16 cellular contexts compared by ENCODE assay signal in genomic region chr9:34334337-34334824, GRCh38. TPM values are rescaled to one million over a fixed set of nuclear protein-coding genes. Genes with fewer than 3 reads are reported as not detected.
DNase-seq lines count a peak whose midpoint lies in the region; FAIRE-seq and TF ChIP-seq lines count a peak whose summit lies in the region.
"Had no signal": no experiment of that assay in that cellular context is flagged by ENCODE, and none has a peak within 500 bp of the region (broad histone marks: within the 10 kb centered on the region; RNA-seq: fewer than 3 reads in every experiment).

No MANE protein-coding gene starts in this region.

- H3K9me3 ChIP-seq in endodermal cell (ENCODE audit: control insufficient read depth, low read length) (no peaks in the 10 kb centered on the region), muscle layer of colon (ENCODE audit: low read length) (no peaks in the 10 kb centered on the region), thyroid gland (no peaks in the 10 kb centered on the region)
- H3K9me3 ChIP-seq: BLaER1 treated with 17β-estradiol and CSF1 and Interleukin-3, amounts not matched to agents 10 nM and 100 nM; prostate gland; vagina had no signal

- H3K4me3 Mint-ChIP-seq in endodermal cell: no peak overlapping the region
- H3K4me3 Mint-ChIP-seq: mesothelial cell of epicardium had no signal

- TF ChIP-seq POLR2A in thyroid gland (IDR thresholded peaks at IDR 0.05) (no peak), GM12891 (IDR thresholded peaks at IDR 0.05; ENCODE audit: low read depth, low read length) (no peak)

- 0 to 15% methylated on average over 1 of the region's 1 CpG for WGBS in endodermal cell (ENCODE audit: insufficient coverage in 1 of 2, insufficient read length in 1 of 2), 2 experiments
- 87 to 90% methylated on average over 1 of the region's 1 CpG for WGBS in thyroid gland, 2 donors

- H3K9ac ChIP-seq in endodermal cell (ENCODE audit: extremely low read depth, low read length, poor library complexity, severe bottlenecking) (peak overlapping the region; percentile 7), muscle layer of colon (ENCODE audit: low read length) (peak overlapping the region; percentile 17)

- H3K27me3 Mint-ChIP-seq in endodermal cell (ENCODE audit: insufficient read depth): no peaks in the 10 kb centered on the region

- peaks cover 16% of the 10 kb centered on the region for H3K36me3 Mint-ChIP-seq in endodermal cell (ENCODE audit: low read depth)
- H3K36me3 Mint-ChIP-seq: mesothelial cell of epicardium had no signal

- no peak overlapping the region for H3K4me3 ChIP-seq in endodermal cell (ENCODE audit: low read length)
- peak overlapping the region in 1 of 2 donors; percentile 2 for H3K4me3 ChIP-seq in muscle layer of colon (ENCODE audit: low read depth in 1 of 2, low read length in 2 of 2)
- no peak overlapping the region for H3K4me3 ChIP-seq in thyroid gland (replicated peaks in 1 of 3)
- H3K4me3 ChIP-seq: BLaER1 treated with 17β-estradiol and CSF1 and Interleukin-3, amounts not matched to agents 10 nM and 100 nM; K562; prostate gland; vagina had no signal

- H3K36me3 ChIP-seq in endodermal cell (ENCODE audit: control insufficient read depth, insufficient read depth, low read length) (peaks cover 20% of the 10 kb centered on the region), muscle layer of colon (ENCODE audit: insufficient read depth, low read length) (peaks cover 7% of the 10 kb centered on the region), thyroid gland (no peaks in the 10 kb centered on the region)
- H3K36me3 ChIP-seq: prostate gland had no signal

- H3K27me3 ChIP-seq in endodermal cell (ENCODE audit: control insufficient read depth, insufficient read depth, low read length, poor library complexity, severe bottlenecking) (no peaks in the 10 kb centered on the region), muscle layer of colon (ENCODE audit: control insufficient read depth in 1 of 2, insufficient read depth in 2 of 2, low read length in 2 of 2) (no peaks in the 10 kb centered on the region), thyroid gland (no peaks in the 10 kb centered on the region)
- H3K27me3 ChIP-seq: BLaER1 treated with 17β-estradiol and CSF1 and Interleukin-3, amounts not matched to agents 10 nM and 100 nM; vagina had no signal

- TF ChIP-seq CTCF in endodermal cell (conservative IDR thresholded peaks at IDR 0.05): no peak
- no peak for TF ChIP-seq CTCF in thyroid gland (IDR thresholded peaks at IDR 0.05)

- DNase-seq in COLO829 (ENCODE audit: low spot score): peak; percentile 95
- DNase-seq in NCI-H2171 (lab: John Stamatoyannopoulos, UW): peak; percentile 5
- DNase-seq in endodermal cell: peak; percentile 86
- DNase-seq in HTR-8/SVneo (ENCODE audit: insufficient read length, low spot score): no peak
- no peak for DNase-seq in activated CD4-positive, alpha-beta T cell treated with anti-CD3 and anti-CD28 coated beads, Interleukin-2, amount 50 U/mL, for 48 hours
- no peak for DNase-seq in thyroid gland
- DNase-seq in GM12891 (ENCODE audit: insufficient read length, low spot score): no peak
- DNase-seq: NCI-H146; stimulated activated CD4-positive, alpha-beta T cell treated with anti-CD3 and anti-CD28 coated beads, Interleukin-2, amount 100 ng/mL, for 24 hours had no signal

- peak overlapping the region; percentile 42 for H3K27ac Mint-ChIP-seq in endodermal cell
- H3K27ac Mint-ChIP-seq: mesothelial cell of epicardium had no signal

- peaks cover 31% of the 10 kb centered on the region for H3K4me1 Mint-ChIP-seq in endodermal cell

- no peak for FAIRE-seq in HTR-8/SVneo (lab: Jason Lieb, UNC)
- FAIRE-seq in GM12891 (lab: Jason Lieb, UNC): no peak
- FAIRE-seq: K562 had no signal

- no peaks in the 10 kb centered on the region for H3K9me3 Mint-ChIP-seq in endodermal cell
- H3K9me3 Mint-ChIP-seq: activated naive CD4-positive, alpha-beta T cell treated with anti-CD3 and anti-CD28 coated beads, Interleukin-2, amount 50 U/mL, for 72 hours; mesothelial cell of epicardium had no signal

- H3K4me1 ChIP-seq in endodermal cell (ENCODE audit: control insufficient read depth, insufficient read depth, low read length): peaks cover 12% of the 10 kb centered on the region
- peaks cover 31% of the 10 kb centered on the region for H3K4me1 ChIP-seq in muscle layer of colon (ENCODE audit: insufficient read depth, low read length)
- peaks cover 10 to 15% of the 10 kb centered on the region in 2 donors for H3K4me1 ChIP-seq in thyroid gland
- H3K4me1 ChIP-seq: prostate gland had no signal

- H3K27ac ChIP-seq in endodermal cell (ENCODE audit: low read depth, low read length): peak overlapping the region; percentile 82
- H3K27ac ChIP-seq in muscle layer of colon (ENCODE audit: low read depth, low read length): no peak overlapping the region
- H3K27ac ChIP-seq in thyroid gland: peak overlapping the region in 1 of 3 donors; percentile 30
- H3K27ac ChIP-seq: BLaER1 treated with 17β-estradiol and CSF1 and Interleukin-3, amounts not matched to agents 10 nM and 100 nM; prostate gland; vagina had no signal

- intact Hi-C loops in thyroid gland (cut with DNase I): loop anchor here (5.0 to 10.0 kb wide), 3 partner anchors 43 to 260 kb away; partner anchors contain the start of gene MYORG

TF ChIP-seq in GM12891, 5 proteins besides CTCF, POLR2A, EP300 and RAD21:
- no peak for TF ChIP-seq POLR2AphosphoS5 (IDR thresholded peaks at IDR 0.05; ENCODE audit: low read depth, low read length)
- TF ChIP-seq SPI1 (IDR thresholded peaks at IDR 0.05; ENCODE audit: low read depth, low read length): no peak
- TF ChIP-seq POU2F2 (IDR thresholded peaks at IDR 0.05; ENCODE audit: low read depth, low read length): no peak
- TF ChIP-seq PAX5 (IDR thresholded peaks at IDR 0.05; ENCODE audit: insufficient read depth, low read length, severe bottlenecking): no peak
- no peak for TF ChIP-seq TAF1 (IDR thresholded peaks at IDR 0.05; ENCODE audit: low read depth, low read length)

RNA-seq across cellular contexts. Expression of gene NUDT2, which starts 5.0 kb away (rescaled TPM):
- total RNA-seq in endodermal cell (10 to 100 TPM; 20.6 to 29.4 TPM), thyroid gland (1 to 10 TPM; 3.0 to 8.7 (median 4.8) TPM)
- polyA plus RNA-seq in endodermal cell (2013, experiment 1 of 2): 20.2 TPM
- polyA plus RNA-seq in endodermal cell (2013, experiment 2 of 2): 21.4 TPM
- 27.3 TPM for polyA plus RNA-seq in GM12891 (2012; ENCODE audit: low read depth, missing spikeins)

RNA-seq across cellular contexts. Expression of gene KIF24, which starts 5.3 kb away (rescaled TPM):
- total RNA-seq in endodermal cell (10 to 100 TPM in 1 of 2 donors, 1 to 10 TPM in 1; 7.7 to 10.6 TPM), thyroid gland (1 to 10 TPM; 1.7 to 7.8 (median 4.6) TPM)
- polyA plus RNA-seq in endodermal cell (2013, experiment 1 of 2): 7.7 TPM
- polyA plus RNA-seq in endodermal cell (2013, experiment 2 of 2): 8.1 TPM
- polyA plus RNA-seq in GM12891 (2012; ENCODE audit: low read depth, missing spikeins): 1.6 TPM

RNA-seq across cellular contexts. Expression of gene MYORG, which starts 42.3 kb away (rescaled TPM):
- total RNA-seq in endodermal cell (10 to 100 TPM; 56.7 to 58.8 TPM), thyroid gland (1 to 10 TPM; 3.2 to 9.2 (median 6.0) TPM)
- polyA plus RNA-seq in endodermal cell (2013, experiment 1 of 2): 10.2 TPM
- 10.9 TPM for polyA plus RNA-seq in endodermal cell (2013, experiment 2 of 2)
- polyA plus RNA-seq in GM12891 (2012; ENCODE audit: low read depth, missing spikeins): 0.21 TPM

Comparison
In these comparisons a context has a peak if more than half of its experiments do, and no peak if none do; other contexts are left out.
1. DNase-seq: peak in COLO829 (single experiment), NCI-H2171 (single experiment) and endodermal cell (single experiment); none in HTR-8/SVneo (single experiment), activated CD4-positive, alpha-beta T cell treated with anti-CD3 and anti-CD28 coated beads, Interleukin-2, amount 50 U/mL, for 48 hours (0 of 2), thyroid gland (0 of 2) and GM12891 (single experiment).
2. RNA of gene MYORG, which starts 42.3 kb away (total RNA-seq): 56.7 to 58.8 TPM in endodermal cell; 3.2 to 9.2 TPM in thyroid gland; every median in the first group is over 4 times any median in the second.